8 cellular contexts compared by ENCODE assay signal in genomic region chr12:118135788-118136558, GRCh38. TPM values are rescaled to one million over a fixed set of nuclear protein-coding genes. Genes with fewer than 3 reads are reported as not detected.
DNase-seq lines count a peak whose midpoint lies in the region; ATAC-seq, FAIRE-seq and TF ChIP-seq lines count a peak whose summit lies in the region.

Gene PEBP1, plus strand, starts transcription at chr12:118136124. Its CDS starts 86 bp downstream, at chr12:118136210.

- H3K36me3 ChIP-seq in right atrium auricular region, result peaks cover 17% of the 10 kb centered on the region

- FAIRE-seq in urothelium cell line (lab: Jason Lieb, UNC), result peak; percentile 75

- TF ChIP-seq CTCF in GM13977 (IDR thresholded peaks at IDR 0.05; ENCODE audit: extremely low read depth, insufficient read depth, missing control alignments) (peak; percentile 8), right atrium auricular region (IDR thresholded peaks at IDR 0.05) (no peak)

- H3K9me3 ChIP-seq in right atrium auricular region, result no peaks in the 10 kb centered on the region

- peaks cover 0 to 31% of the 10 kb centered on the region in 2 donors for H3K4me1 ChIP-seq in right atrium auricular region

- in situ Hi-C loops in GM13977 (cut with MboI; ENCODE audit: low pct_unique_long_range_greater_than_20kb, low sequenced_read_pairs, unreplicated experiment), result no loop called here

- H3K4me3 ChIP-seq in right atrium auricular region, result peak within 1 kb of the TSS; percentile 56 to 97

- H3K27me3 ChIP-seq in right atrium auricular region, result no peaks in the 10 kb centered on the region

- peak within 1 kb of the TSS; percentile 85 to 94 for H3K27ac ChIP-seq in right atrium auricular region

- intact Hi-C loops in T-helper 2 cell treated with Interferon-gamma antibody and Interleukin-4, amounts not matched to agents 100 ng/mL and 5 ng/mL, for 36 hours (cut with micrococcal nuclease), result loop anchor here (1.0 to 5.0 kb wide), 5 partner anchors 15 to 240 kb away; partner anchors contain the start of genes RFC5, SUDS3 and WSB2

- DNase-seq in GM13977 (ENCODE audit: low spot score), result peak; percentile 96
- peak; percentile 77 for DNase-seq in NCI-H1694 treated with DMSO at 0.1 percent for 48 hours (lab: John Stamatoyannopoulos, UW)
- peak; percentile 71 to 98 (median 95) for DNase-seq in anterior cingulate cortex (lab: John Stamatoyannopoulos, UW)
- peak; percentile 94 for DNase-seq in right atrium auricular region (ENCODE audit: low spot score)
- peak; percentile 68 for DNase-seq in pulmonary artery endothelial cell (ENCODE audit: low read depth, low spot score)
- peak; percentile 97 for DNase-seq in urothelium cell line (ENCODE audit: low spot score)

- ATAC-seq in HG02870 (IDR thresholded peaks at IDR 0.05; ENCODE audit: unreplicated experiment), result peak; percentile 92

RNA-seq across cellular contexts. Expression of gene PEBP1, which starts in this region (rescaled TPM):
- 113 and 119 TPM in 2 replicates for total RNA-seq in T-helper 2 cell treated with Interferon-gamma antibody and Interleukin-4, amounts not matched to agents 100 ng/mL and 5 ng/mL, for 36 hours
- total RNA-seq in right atrium auricular region (100 to 1,000 TPM; 428 to 539 TPM), pulmonary artery endothelial cell (161 and 203 TPM in 2 replicates)

Comparison
In these comparisons a context has a peak if more than half of its experiments do, and no peak if none do; other contexts are left out.
1. Peak in every context shown above with its lines: DNase-seq, ATAC-seq, H3K4me3 ChIP-seq and H3K27ac ChIP-seq.